ENCODE assay signal across 1 cellular context in the genomic region with DNA sequence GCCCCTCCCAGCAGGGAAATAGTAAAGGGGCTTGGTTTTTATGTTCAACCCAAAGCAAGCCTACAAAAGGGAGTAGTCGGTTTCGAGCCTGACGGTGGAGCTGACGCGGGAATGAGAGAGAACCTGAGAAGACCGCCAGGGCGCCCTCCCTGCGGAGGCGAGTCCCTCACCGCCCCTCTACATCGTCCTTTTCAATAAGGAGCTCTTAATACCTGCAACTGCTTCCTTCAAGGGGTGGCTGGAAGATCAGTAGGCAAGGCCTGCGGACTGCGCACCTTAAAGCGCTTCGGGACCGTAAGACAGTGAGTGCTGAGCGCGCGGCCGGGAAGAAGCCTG.
A peak's percentile ranks its signal among the peaks of the same experiment; 100 is the strongest.
TF ChIP-seq lines count a peak whose summit lies in the region.

No MANE protein-coding gene starts in this region.

TF ChIP-seq in K562, 482 proteins besides CTCF, POLR2A, EP300 and RAD21 (continued from another document):
- TF ChIP-seq ZNF143 (CRISPR knock-in tag; IDR thresholded peaks at IDR 0.05) (0 out of 2 replicates have a peak, but pooled peaks have one; percentile 5), PHB2 (IDR thresholded peaks at IDR 0.05; ENCODE audit: low read depth) (no peak), GTF2F1 (IDR thresholded peaks at IDR 0.05; ENCODE audit: low read depth, low read length) (no peak), KLF10 (CRISPR knock-in tag; IDR thresholded peaks at IDR 0.05) (no peak), MECOM (CRISPR knock-in tag; IDR thresholded peaks at IDR 0.05) (peak; percentile 56), DMBX1 (CRISPR knock-in tag; IDR thresholded peaks at IDR 0.05; ENCODE audit: borderline replicate concordance) (no peak)
- TF ChIP-seq, protein P1, sequence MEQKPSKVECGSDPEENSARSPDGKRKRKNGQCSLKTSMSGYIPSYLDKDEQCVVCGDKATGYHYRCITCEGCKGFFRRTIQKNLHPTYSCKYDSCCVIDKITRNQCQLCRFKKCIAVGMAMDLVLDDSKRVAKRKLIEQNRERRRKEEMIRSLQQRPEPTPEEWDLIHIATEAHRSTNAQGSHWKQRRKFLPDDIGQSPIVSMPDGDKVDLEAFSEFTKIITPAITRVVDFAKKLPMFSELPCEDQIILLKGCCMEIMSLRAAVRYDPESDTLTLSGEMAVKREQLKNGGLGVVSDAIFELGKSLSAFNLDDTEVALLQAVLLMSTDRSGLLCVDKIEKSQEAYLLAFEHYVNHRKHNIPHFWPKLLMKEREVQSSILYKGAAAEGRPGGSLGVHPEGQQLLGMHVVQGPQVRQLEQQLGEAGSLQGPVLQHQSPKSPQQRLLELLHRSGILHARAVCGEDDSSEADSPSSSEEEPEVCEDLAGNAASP (IDR thresholded peaks at IDR 0.05), result no peak
- TF ChIP-seq, protein P2, sequence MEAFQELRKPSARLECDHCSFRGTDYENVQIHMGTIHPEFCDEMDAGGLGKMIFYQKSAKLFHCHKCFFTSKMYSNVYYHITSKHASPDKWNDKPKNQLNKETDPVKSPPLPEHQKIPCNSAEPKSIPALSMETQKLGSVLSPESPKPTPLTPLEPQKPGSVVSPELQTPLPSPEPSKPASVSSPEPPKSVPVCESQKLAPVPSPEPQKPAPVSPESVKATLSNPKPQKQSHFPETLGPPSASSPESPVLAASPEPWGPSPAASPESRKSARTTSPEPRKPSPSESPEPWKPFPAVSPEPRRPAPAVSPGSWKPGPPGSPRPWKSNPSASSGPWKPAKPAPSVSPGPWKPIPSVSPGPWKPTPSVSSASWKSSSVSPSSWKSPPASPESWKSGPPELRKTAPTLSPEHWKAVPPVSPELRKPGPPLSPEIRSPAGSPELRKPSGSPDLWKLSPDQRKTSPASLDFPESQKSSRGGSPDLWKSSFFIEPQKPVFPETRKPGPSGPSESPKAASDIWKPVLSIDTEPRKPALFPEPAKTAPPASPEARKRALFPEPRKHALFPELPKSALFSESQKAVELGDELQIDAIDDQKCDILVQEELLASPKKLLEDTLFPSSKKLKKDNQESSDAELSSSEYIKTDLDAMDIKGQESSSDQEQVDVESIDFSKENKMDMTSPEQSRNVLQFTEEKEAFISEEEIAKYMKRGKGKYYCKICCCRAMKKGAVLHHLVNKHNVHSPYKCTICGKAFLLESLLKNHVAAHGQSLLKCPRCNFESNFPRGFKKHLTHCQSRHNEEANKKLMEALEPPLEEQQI (IDR thresholded peaks at IDR 0.05), result no peak
- TF ChIP-seq, protein P3, sequence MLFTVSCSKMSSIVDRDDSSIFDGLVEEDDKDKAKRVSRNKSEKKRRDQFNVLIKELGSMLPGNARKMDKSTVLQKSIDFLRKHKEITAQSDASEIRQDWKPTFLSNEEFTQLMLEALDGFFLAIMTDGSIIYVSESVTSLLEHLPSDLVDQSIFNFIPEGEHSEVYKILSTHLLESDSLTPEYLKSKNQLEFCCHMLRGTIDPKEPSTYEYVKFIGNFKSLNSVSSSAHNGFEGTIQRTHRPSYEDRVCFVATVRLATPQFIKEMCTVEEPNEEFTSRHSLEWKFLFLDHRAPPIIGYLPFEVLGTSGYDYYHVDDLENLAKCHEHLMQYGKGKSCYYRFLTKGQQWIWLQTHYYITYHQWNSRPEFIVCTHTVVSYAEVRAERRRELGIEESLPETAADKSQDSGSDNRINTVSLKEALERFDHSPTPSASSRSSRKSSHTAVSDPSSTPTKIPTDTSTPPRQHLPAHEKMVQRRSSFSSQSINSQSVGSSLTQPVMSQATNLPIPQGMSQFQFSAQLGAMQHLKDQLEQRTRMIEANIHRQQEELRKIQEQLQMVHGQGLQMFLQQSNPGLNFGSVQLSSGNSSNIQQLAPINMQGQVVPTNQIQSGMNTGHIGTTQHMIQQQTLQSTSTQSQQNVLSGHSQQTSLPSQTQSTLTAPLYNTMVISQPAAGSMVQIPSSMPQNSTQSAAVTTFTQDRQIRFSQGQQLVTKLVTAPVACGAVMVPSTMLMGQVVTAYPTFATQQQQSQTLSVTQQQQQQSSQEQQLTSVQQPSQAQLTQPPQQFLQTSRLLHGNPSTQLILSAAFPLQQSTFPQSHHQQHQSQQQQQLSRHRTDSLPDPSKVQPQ (CRISPR knock-in tag; IDR thresholded peaks at IDR 0.05; ENCODE audit: borderline replicate concordance), result no peak
- TF ChIP-seq, protein P4, sequence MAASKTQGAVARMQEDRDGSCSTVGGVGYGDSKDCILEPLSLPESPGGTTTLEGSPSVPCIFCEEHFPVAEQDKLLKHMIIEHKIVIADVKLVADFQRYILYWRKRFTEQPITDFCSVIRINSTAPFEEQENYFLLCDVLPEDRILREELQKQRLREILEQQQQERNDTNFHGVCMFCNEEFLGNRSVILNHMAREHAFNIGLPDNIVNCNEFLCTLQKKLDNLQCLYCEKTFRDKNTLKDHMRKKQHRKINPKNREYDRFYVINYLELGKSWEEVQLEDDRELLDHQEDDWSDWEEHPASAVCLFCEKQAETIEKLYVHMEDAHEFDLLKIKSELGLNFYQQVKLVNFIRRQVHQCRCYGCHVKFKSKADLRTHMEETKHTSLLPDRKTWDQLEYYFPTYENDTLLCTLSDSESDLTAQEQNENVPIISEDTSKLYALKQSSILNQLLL (CRISPR knock-in tag; IDR thresholded peaks at IDR 0.05; ENCODE audit: borderline replicate concordance), result no peak
- TF ChIP-seq, protein P5, sequence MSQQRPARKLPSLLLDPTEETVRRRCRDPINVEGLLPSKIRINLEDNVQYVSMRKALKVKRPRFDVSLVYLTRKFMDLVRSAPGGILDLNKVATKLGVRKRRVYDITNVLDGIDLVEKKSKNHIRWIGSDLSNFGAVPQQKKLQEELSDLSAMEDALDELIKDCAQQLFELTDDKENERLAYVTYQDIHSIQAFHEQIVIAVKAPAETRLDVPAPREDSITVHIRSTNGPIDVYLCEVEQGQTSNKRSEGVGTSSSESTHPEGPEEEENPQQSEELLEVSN (IDR thresholded peaks at IDR 0.05; ENCODE audit: borderline replicate concordance in 1 of 2, extremely low read depth in 1 of 2, insufficient read depth in 1 of 2, insufficient read length in 1 of 2, low read depth in 1 of 2, low read length in 1 of 2, poor library complexity in 1 of 2, severe bottlenecking in 1 of 2), result peak in 1 of 2 experiments; percentile 60
- TF ChIP-seq, protein P6, sequence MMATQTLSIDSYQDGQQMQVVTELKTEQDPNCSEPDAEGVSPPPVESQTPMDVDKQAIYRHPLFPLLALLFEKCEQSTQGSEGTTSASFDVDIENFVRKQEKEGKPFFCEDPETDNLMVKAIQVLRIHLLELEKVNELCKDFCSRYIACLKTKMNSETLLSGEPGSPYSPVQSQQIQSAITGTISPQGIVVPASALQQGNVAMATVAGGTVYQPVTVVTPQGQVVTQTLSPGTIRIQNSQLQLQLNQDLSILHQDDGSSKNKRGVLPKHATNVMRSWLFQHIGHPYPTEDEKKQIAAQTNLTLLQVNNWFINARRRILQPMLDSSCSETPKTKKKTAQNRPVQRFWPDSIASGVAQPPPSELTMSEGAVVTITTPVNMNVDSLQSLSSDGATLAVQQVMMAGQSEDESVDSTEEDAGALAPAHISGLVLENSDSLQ (IDR thresholded peaks at IDR 0.05), result no peak
- TF ChIP-seq, protein P7, sequence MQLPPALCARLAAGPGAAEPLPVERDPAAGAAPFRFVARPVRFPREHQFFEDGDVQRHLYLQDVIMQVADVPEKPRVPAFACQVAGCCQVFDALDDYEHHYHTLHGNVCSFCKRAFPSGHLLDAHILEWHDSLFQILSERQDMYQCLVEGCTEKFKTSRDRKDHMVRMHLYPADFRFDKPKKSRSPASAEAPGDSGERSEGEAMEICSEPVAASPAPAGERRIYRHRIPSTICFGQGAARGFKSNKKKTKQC (CRISPR knock-in tag; IDR thresholded peaks at IDR 0.05), result 0 out of 2 replicates have a peak, but pooled peaks have one; percentile 24
